Comparison of ENCODE assay signal across 18 cellular contexts in genomic region chrX:68980906-68981616, GRCh38.
DNase-seq lines count a peak whose midpoint lies in the region; TF ChIP-seq lines count a peak whose summit lies in the region.
"Had no signal": no experiment of that assay in that cellular context is flagged by ENCODE, and none has a peak within 500 bp of the region (broad histone marks: within the 10 kb centered on the region; RNA-seq: fewer than 3 reads in every experiment).

No MANE protein-coding gene starts in this region.

- in situ Hi-C loops in GM13976 (cut with MboI; ENCODE audit: low sequenced_read_pairs, unreplicated experiment) = no loop called here

- peak; percentile 63 for DNase-seq in DMS 273 (lab: John Stamatoyannopoulos, UW; ENCODE audit: unreplicated experiment)
- DNase-seq in GM13976 (ENCODE audit: low spot score) = peak; percentile 3
- peak; percentile 35 for DNase-seq in NCI-H446 treated with DMSO at 0.1 percent for 48 hours (lab: John Stamatoyannopoulos, UW)
- DNase-seq in activated CD4-positive, CD25-positive, alpha-beta regulatory T cell treated with anti-CD3 and anti-CD28 coated beads, Interleukin-2, amount 50 U/mL, for 72 hours = no peak
- no peak for DNase-seq in NCI-H82 (lab: John Stamatoyannopoulos, UW)
- no peak for DNase-seq in NCI-H2029 (lab: John Stamatoyannopoulos, UW)
- no peak for DNase-seq in mucosa of gallbladder (ENCODE audit: low spot score)
- DNase-seq: ACHN; BE2C; C1 segment of cervical spinal cord; CD4-positive, CD25-positive, alpha-beta regulatory T cell; CD8-positive, alpha-beta memory T cell; COR-L47; DMS79 treated with DMSO at 0.1 percent for 48 hours; GF-D8; IMR-90 had no signal

- H3K4me1 Mint-ChIP-seq in nephron = peaks cover 44% of the 10 kb centered on the region
- H3K4me1 Mint-ChIP-seq: CD4-positive, CD25-positive, alpha-beta regulatory T cell had no signal

- H3K27ac Mint-ChIP-seq in nephron = peak overlapping the region; percentile 19 to 50 (median 33)
- H3K27ac Mint-ChIP-seq: CD4-positive, CD25-positive, alpha-beta regulatory T cell; CD8-positive, alpha-beta memory T cell; GM23338 had no signal

- H3K27me3 Mint-ChIP-seq in nephron (ENCODE audit: low read depth) = no peaks in the 10 kb centered on the region
- H3K27me3 Mint-ChIP-seq: CD4-positive, CD25-positive, alpha-beta regulatory T cell had no signal

- no peak for TF ChIP-seq CTCF in GM13976 (IDR thresholded peaks at IDR 0.05; ENCODE audit: borderline replicate concordance, control extremely low read depth, extremely low read depth, insufficient read depth, missing control alignments)
- TF ChIP-seq CTCF in nephron (IDR thresholded peaks at IDR 0.05; ENCODE audit: unreplicated experiment in 3 of 3) = no peak

- no peak overlapping the region for H3K4me3 Mint-ChIP-seq in nephron
- H3K4me3 Mint-ChIP-seq: CD4-positive, CD25-positive, alpha-beta regulatory T cell; CD8-positive, alpha-beta memory T cell; GM23338 had no signal

- peaks cover 3% of the 10 kb centered on the region for H3K36me3 Mint-ChIP-seq in nephron (ENCODE audit: low read depth)
- H3K36me3 Mint-ChIP-seq: CD4-positive, CD25-positive, alpha-beta regulatory T cell; CD8-positive, alpha-beta memory T cell had no signal

- H3K9me3 Mint-ChIP-seq in nephron = peaks cover 13% of the 10 kb centered on the region
- H3K9me3 Mint-ChIP-seq: GM23338 had no signal

Comparison
In these comparisons a context has a peak if more than half of its experiments do, and no peak if none do; other contexts are left out.
1. DNase-seq: peak in DMS 273 (single experiment), GM13976 (single experiment) and NCI-H446 treated with DMSO at 0.1 percent for 48 hours (single experiment); none in activated CD4-positive, CD25-positive, alpha-beta regulatory T cell treated with anti-CD3 and anti-CD28 coated beads, Interleukin-2, amount 50 U/mL, for 72 hours (single experiment), NCI-H82 (single experiment), NCI-H2029 (single experiment) and mucosa of gallbladder (single experiment).